8 cellular contexts compared by ENCODE assay signal in the genomic region with DNA sequence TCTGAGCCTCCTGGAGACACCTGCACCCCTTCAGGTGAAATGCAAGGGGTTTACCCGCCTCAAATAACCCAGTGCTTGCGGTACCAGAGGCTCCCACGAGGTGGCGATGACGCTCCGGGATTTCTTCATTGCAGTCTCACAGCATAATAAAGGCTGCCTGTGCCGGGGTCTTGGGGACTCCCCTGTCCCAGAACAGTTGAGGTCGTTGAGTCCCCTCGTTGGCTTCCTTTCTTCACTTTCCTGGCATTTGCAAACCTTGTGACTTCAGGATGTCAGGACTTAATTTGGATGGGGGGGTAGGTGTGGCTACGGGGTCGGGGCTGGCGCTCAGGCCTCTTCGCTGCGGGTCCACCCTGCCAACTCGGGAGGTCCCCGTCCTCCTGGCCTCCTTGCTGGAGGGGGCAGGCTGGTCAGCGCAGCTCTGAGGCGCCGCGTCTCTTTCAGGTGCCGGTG. TPM values are rescaled to one million over a fixed set of nuclear protein-coding genes. Genes with fewer than 3 reads are reported as not detected.
A peak's percentile ranks its signal among the peaks of the same experiment; 100 is the strongest.
DNase-seq lines count a peak whose midpoint lies in the region; ATAC-seq and TF ChIP-seq lines count a peak whose summit lies in the region.

No MANE protein-coding gene starts in this region.

- DNase-seq in A172 (ENCODE audit: low spot score) (peak; percentile 49), GM13976 (ENCODE audit: low spot score) (peak; percentile 90), NCI-H748 treated with DMSO at 0.1 percent for 48 hours (lab: John Stamatoyannopoulos, UW) (peak; percentile 27), mesothelial cell of epicardium (ENCODE audit: low spot score in 2 of 2, unreplicated experiment in 2 of 2) (peak in 1 of 2 experiments; percentile 91)
- peak; percentile 98 for DNase-seq in activated CD8-positive, alpha-beta memory T cell treated with anti-CD3 and anti-CD28 coated beads for 24 hours
- DNase-seq in effector CD8-positive, alpha-beta T cell (lab: John Stamatoyannopoulos, UW) = peak; percentile 81
- DNase-seq in stimulated activated CD8-positive, alpha-beta memory T cell treated with anti-CD3 and anti-CD28 coated beads, Interleukin-4, amount 100 ng/mL, for 1 hour (ENCODE audit: low read depth in 2 of 2, low spot score in 1 of 2) = peak; percentile 56 to 69

- no peaks in the 10 kb centered on the region for H3K9me3 Mint-ChIP-seq in mesothelial cell of epicardium

- H3K36me3 Mint-ChIP-seq in mesothelial cell of epicardium = no peaks in the 10 kb centered on the region

- H3K27ac Mint-ChIP-seq in mesothelial cell of epicardium = no peak overlapping the region

- no peak overlapping the region for H3K4me3 Mint-ChIP-seq in mesothelial cell of epicardium

- no peak for ATAC-seq in HG03159 (IDR thresholded peaks at IDR 0.05; ENCODE audit: unreplicated experiment)

- in situ Hi-C loops in GM13976 (cut with MboI; ENCODE audit: low sequenced_read_pairs, unreplicated experiment) = loop anchor here (5.0 kb wide), 1 partner anchor 80 kb away; no protein-coding TSS in a partner anchor

- peaks cover 36% of the 10 kb centered on the region for H3K27me3 Mint-ChIP-seq in mesothelial cell of epicardium (ENCODE audit: low read depth)

- H3K4me1 Mint-ChIP-seq in mesothelial cell of epicardium = peaks cover 5% of the 10 kb centered on the region

- peak; percentile 92 for TF ChIP-seq CTCF in GM13976 (IDR thresholded peaks at IDR 0.05; ENCODE audit: borderline replicate concordance, control extremely low read depth, extremely low read depth, insufficient read depth, missing control alignments)
- TF ChIP-seq CTCF in mesothelial cell of epicardium (IDR thresholded peaks at IDR 0.05; ENCODE audit: unreplicated experiment) = peak; percentile 88

RNA-seq across cellular contexts. Expression of a gene that starts 1.3 kb away (rescaled TPM):
- not detected in 2 replicates for total RNA-seq in A172 (2014; rRNA removed; shearing (Covaris generic))
- total RNA-seq in mesothelial cell of epicardium = 0.27 to 0.98 TPM (median 0.55 TPM) in 3 replicates

RNA-seq across cellular contexts. Expression of a gene that starts 12.4 kb away (rescaled TPM):
- total RNA-seq in A172 (2014; rRNA removed; shearing (Covaris generic)) = 0.74 TPM in 1 of 2 replicates, not detected in the other
- 0.84 to 2.5 TPM (median 1.8 TPM) in 3 replicates for total RNA-seq in mesothelial cell of epicardium

RNA-seq across cellular contexts. Expression of a gene that starts 37.6 kb away (rescaled TPM):
- 3.5 and 11.1 TPM in 2 replicates for total RNA-seq in A172 (2014; rRNA removed; shearing (Covaris generic))
- 94.5 to 101 TPM (median 99.1 TPM) in 3 replicates for total RNA-seq in mesothelial cell of epicardium

RNA-seq across cellular contexts. Expression of a gene that starts 43.3 kb away (rescaled TPM):
- total RNA-seq in A172 (2014; rRNA removed; shearing (Covaris generic)) = 247 and 283 TPM in 2 replicates
- total RNA-seq in mesothelial cell of epicardium = 155 to 159 TPM (median 156 TPM) in 3 replicates
